1 cellular context compared by ENCODE assay signal in genomic region chr22:50252081-50253045, GRCh38.
TF ChIP-seq lines count a peak whose summit lies in the region.

No MANE protein-coding gene starts in this region.

TF ChIP-seq in H1, 55 proteins besides CTCF, POLR2A, EP300 and RAD21:
- no peak for TF ChIP-seq FOSL1 (IDR thresholded peaks at IDR 0.05; ENCODE audit: insufficient read depth, low read depth, low read length)
- peak; percentile 33; the same call in 1 of the 2 replicates for TF ChIP-seq SP4 (IDR thresholded peaks at IDR 0.05; ENCODE audit: low read length)
- TF ChIP-seq ZNF274 (IDR thresholded peaks at IDR 0.05; ENCODE audit: borderline replicate concordance, extremely low read depth, low read length), result no peak
- TF ChIP-seq ATF2 (IDR thresholded peaks at IDR 0.05; ENCODE audit: low read length), result no peak
- peak; percentile 28; the same call in 1 of the 2 replicates for TF ChIP-seq GABPA (IDR thresholded peaks at IDR 0.05; ENCODE audit: borderline replicate concordance, insufficient read depth, low read length)
- no peak for TF ChIP-seq CHD7 (IDR thresholded peaks at IDR 0.05; ENCODE audit: insufficient replicate concordance, low read length)
- 0 out of 2 replicates have a peak, but pooled peaks have one; percentile 28 for TF ChIP-seq MAX (IDR thresholded peaks at IDR 0.05)
- no peak for TF ChIP-seq SRF (IDR thresholded peaks at IDR 0.05; ENCODE audit: low read depth, low read length)
- TF ChIP-seq BACH1 (IDR thresholded peaks at IDR 0.05; ENCODE audit: low read length), result no peak
- no peak for TF ChIP-seq E2F6 (IDR thresholded peaks at IDR 0.05)
